In the genomic region with DNA sequence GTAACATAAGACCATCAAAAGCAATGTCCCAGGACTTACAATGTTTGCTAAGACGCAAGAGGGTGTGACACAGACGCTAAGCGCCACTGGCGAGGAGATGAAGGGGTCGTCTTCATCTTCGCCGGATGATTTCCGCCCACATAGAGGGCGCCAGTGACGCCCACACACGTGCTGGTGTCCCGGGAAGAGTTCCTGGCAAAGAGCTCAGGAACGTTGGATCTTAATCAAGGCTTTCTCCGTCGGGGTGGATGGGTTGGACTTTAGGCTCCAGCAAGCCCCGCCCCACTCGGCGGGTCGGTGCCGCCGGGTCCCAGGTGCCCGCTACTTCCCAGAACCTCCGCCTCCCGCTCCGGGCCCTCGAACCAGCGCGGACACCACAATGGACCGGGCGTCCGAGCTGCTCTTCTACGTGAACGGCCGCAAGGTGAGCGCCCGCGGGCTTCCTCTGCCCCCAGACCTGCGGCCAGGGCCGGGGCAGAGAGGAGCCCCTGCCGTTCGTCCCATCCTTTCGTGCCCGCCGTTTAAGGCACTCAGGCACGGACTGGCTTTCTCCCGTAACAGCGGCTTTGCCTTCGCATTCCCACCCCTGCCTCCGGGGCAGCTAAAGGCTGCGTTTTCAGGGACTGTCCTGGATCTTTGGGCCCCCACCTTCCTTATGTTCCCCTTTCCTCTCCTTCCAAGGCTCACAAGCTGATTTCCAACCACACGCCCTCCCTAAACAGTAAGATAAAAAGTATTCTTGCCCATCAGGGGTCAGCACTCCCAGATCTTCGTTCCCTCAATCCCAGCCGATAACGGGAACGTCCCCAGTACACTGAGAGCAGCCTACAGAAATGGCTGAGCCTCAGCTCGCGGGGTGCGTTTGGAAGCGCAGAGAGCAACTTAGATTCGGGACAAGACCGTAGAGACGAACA, we compare ENCODE assay signal across 8 cellular contexts.
DNase-seq lines count a peak whose midpoint lies in the region; ATAC-seq and TF ChIP-seq lines count a peak whose summit lies in the region.

AOX1 (plus strand) TSS at position 285 of the 914 bp plus-strand sequence; CDS start at position 380, 95 bp downstream.

- ATAC-seq in HG02870 (IDR thresholded peaks at IDR 0.05; ENCODE audit: unreplicated experiment) (no peak), GM19395 (IDR thresholded peaks at IDR 0.05; ENCODE audit: unreplicated experiment) (no peak)

- in situ Hi-C loops in astrocyte of the spinal cord (cut with HindIII; ENCODE audit: low sequenced_read_pairs) = no loop called here

- peak; percentile 47 for DNase-seq in NCI-H510A treated with DMSO at 0.1 percent for 48 hours (lab: John Stamatoyannopoulos, UW)
- DNase-seq in astrocyte of the spinal cord (ENCODE audit: low read depth, low spot score) = peak; percentile 55
- peak; percentile 48 for DNase-seq in iPS DF 19.7 (ENCODE audit: low read depth, low spot score)
- peak; percentile 7 for DNase-seq in putamen (ENCODE audit: low spot score)
- DNase-seq in cerebellar nuclear complex (lab: John Stamatoyannopoulos, UW) = no peak

- peak within 1 kb of the TSS; percentile 56 for H3K4me3 ChIP-seq in astrocyte of the spinal cord (ENCODE audit: low read depth, low read length)

- TF ChIP-seq CTCF in GM12872 (IDR thresholded peaks at IDR 0.05; ENCODE audit: insufficient read depth, low read depth, low read length) (0 out of 3 replicates have a peak, but pooled peaks have one; percentile 8), astrocyte of the spinal cord (IDR thresholded peaks at IDR 0.05; ENCODE audit: low read depth, low read length) (peak; percentile 34)

Comparison
In these comparisons a context has a peak if more than half of its experiments do, and no peak if none do; other contexts are left out.
1. DNase-seq: peak in NCI-H510A treated with DMSO at 0.1 percent for 48 hours (single experiment), astrocyte of the spinal cord (single experiment), iPS DF 19.7 (single experiment) and putamen (single experiment); none in cerebellar nuclear complex (0 of 2).